In genomic region chr22:46146329-46146728, GRCh38 we compare ENCODE assay signal across 1 cellular context.
TF ChIP-seq lines count a peak whose summit lies in the region.

No MANE protein-coding gene starts in this region.

TF ChIP-seq in HepG2, 621 proteins besides CTCF, POLR2A, EP300 and RAD21 (continued from another document):
- TF ChIP-seq ZNF512 (CRISPR knock-in tag; IDR thresholded peaks at IDR 0.05), result peak; percentile 85
- no peak for TF ChIP-seq ZNF256 (CRISPR knock-in tag; conservative IDR thresholded peaks at IDR 0.05)
- TF ChIP-seq ZNF503 (CRISPR knock-in tag; IDR thresholded peaks at IDR 0.05), result no peak
- TF ChIP-seq CHD2 (IDR thresholded peaks at IDR 0.05; ENCODE audit: low read depth, low read length), result no peak
- TF ChIP-seq ZNF816 (CRISPR knock-in tag; IDR thresholded peaks at IDR 0.05; ENCODE audit: borderline replicate concordance), result no peak
- 0 out of 2 replicates have a peak, but pooled peaks have one; percentile 26 for TF ChIP-seq ZNF709 (CRISPR knock-in tag; IDR thresholded peaks at IDR 0.05)
- no peak for TF ChIP-seq ARID5B (CRISPR knock-in tag; IDR thresholded peaks at IDR 0.05)
- no peak for TF ChIP-seq ZFP41 (CRISPR knock-in tag; IDR thresholded peaks at IDR 0.05; ENCODE audit: borderline replicate concordance)
